ENCODE assay signal across 10 cellular contexts in the genomic region with DNA sequence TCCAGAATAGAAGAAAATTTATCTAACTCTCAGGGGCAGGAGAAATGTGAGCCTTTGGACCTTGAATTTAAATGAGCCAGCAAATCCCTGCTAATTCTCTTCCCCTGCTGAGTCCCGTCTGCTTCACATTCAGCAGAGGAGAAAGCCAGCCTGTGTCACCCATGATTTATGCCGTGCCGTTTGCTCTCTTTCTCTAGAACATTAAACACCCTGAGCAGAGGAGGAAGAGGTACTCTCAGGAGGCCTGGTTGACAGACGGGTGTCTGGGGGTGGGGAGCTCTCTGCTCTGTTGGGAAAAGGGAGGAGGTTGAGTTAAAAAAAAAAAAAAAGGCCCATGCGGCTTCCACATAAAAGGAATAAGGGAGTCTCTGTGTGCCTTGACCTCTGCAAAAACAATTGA.
DNase-seq lines count a peak whose midpoint lies in the region; ATAC-seq lines count a peak whose summit lies in the region.
"Had no signal": no experiment of that assay in that cellular context is flagged by ENCODE, and none has a peak within 500 bp of the region (broad histone marks: within the 10 kb centered on the region; RNA-seq: fewer than 3 reads in every experiment).

No MANE protein-coding gene starts in this region.

- DNase-seq in NCI-H1694 treated with DMSO at 0.1 percent for 48 hours (lab: John Stamatoyannopoulos, UW) = peak; percentile 69
- DNase-seq in astrocyte of the hippocampus (ENCODE audit: low read depth, low spot score) = peak; percentile 38
- peak; percentile 11 for DNase-seq in midbrain (lab: John Stamatoyannopoulos, UW)
- DNase-seq in NCI-H1105 treated with DMSO at 0.1 percent for 48 hours (lab: John Stamatoyannopoulos, UW) = no peak
- DNase-seq in activated naive CD4-positive, alpha-beta T cell treated with anti-CD3 and anti-CD28 coated beads, Interleukin-2, amount 10 ng/mL, durations not matched to agents 7 days and 5 days = no peak
- DNase-seq in DMS114 treated with DMSO at 0.1 percent for 48 hours (lab: John Stamatoyannopoulos, UW; ENCODE audit: unreplicated experiment) = no peak
- DNase-seq: activated CD4-positive, CD25-positive, alpha-beta regulatory T cell had no signal

- no peaks in the 10 kb centered on the region for H3K36me3 ChIP-seq in BLaER1 treated with 17β-estradiol and CSF1 and Interleukin-3, amounts not matched to agents 10 nM and 100 nM

- no peaks in the 10 kb centered on the region for H4K20me1 ChIP-seq in BLaER1 treated with 17β-estradiol and CSF1 and Interleukin-3, amounts not matched to agents 10 nM and 100 nM

- H3K9ac ChIP-seq in BLaER1 treated with 17β-estradiol and CSF1 and Interleukin-3, amounts not matched to agents 10 nM and 100 nM = peak overlapping the region in 1 of 11 experiments; percentile 39; a peak in 2 of 22 replicates

- peaks cover 21 to 33% (median 31%) of the 10 kb centered on the region in 10 experiments for H3K4me1 ChIP-seq in BLaER1 treated with 17β-estradiol and CSF1 and Interleukin-3, amounts not matched to agents 10 nM and 100 nM

- H3K4me1 Mint-ChIP-seq in activated naive CD4-positive, alpha-beta T cell treated with anti-CD3 and anti-CD28 coated beads, Interleukin-2, amount 10 ng/mL, durations not matched to agents 7 days and 5 days = peaks cover 7% of the 10 kb centered on the region

- H3K4me3 Mint-ChIP-seq in activated naive CD4-positive, alpha-beta T cell treated with anti-CD3 and anti-CD28 coated beads, Interleukin-2, amount 10 ng/mL, durations not matched to agents 7 days and 5 days = no peak overlapping the region
- H3K4me3 Mint-ChIP-seq: central memory CD8-positive, alpha-beta T cell had no signal

- no peaks in the 10 kb centered on the region for H3K9me3 Mint-ChIP-seq in activated naive CD4-positive, alpha-beta T cell treated with anti-CD3 and anti-CD28 coated beads, Interleukin-2, amount 10 ng/mL, durations not matched to agents 7 days and 5 days
- H3K9me3 Mint-ChIP-seq: central memory CD8-positive, alpha-beta T cell had no signal

- CTCF ChIA-PET in activated naive CD4-positive, alpha-beta T cell treated with anti-CD3 and anti-CD28 coated beads, Interleukin-2, amount 10 ng/mL, durations not matched to agents 7 days and 5 days (lab: Charles Lee) = no interaction called here

- H3K27ac Mint-ChIP-seq in activated naive CD4-positive, alpha-beta T cell treated with anti-CD3 and anti-CD28 coated beads, Interleukin-2, amount 10 ng/mL, durations not matched to agents 7 days and 5 days = no peak overlapping the region

- H3K4me2 ChIP-seq in BLaER1 treated with 17β-estradiol and CSF1 and Interleukin-3, amounts not matched to agents 10 nM and 100 nM = peak overlapping the region; percentile 34 to 74 (median 50)

- H3K4me3 ChIP-seq in BLaER1 treated with 17β-estradiol and CSF1 and Interleukin-3, amounts not matched to agents 10 nM and 100 nM = no peak overlapping the region

- H3K36me3 Mint-ChIP-seq in activated naive CD4-positive, alpha-beta T cell treated with anti-CD3 and anti-CD28 coated beads, Interleukin-2, amount 10 ng/mL, durations not matched to agents 7 days and 5 days = no peaks in the 10 kb centered on the region

- H3K27ac ChIP-seq in BLaER1 treated with 17β-estradiol and CSF1 and Interleukin-3, amounts not matched to agents 10 nM and 100 nM = no peak overlapping the region

- no peaks in the 10 kb centered on the region for H3K27me3 ChIP-seq in BLaER1 treated with 17β-estradiol and CSF1 and Interleukin-3, amounts not matched to agents 10 nM and 100 nM

- no peak for ATAC-seq in GM21825 (IDR thresholded peaks at IDR 0.05; ENCODE audit: unreplicated experiment)

- no peaks in the 10 kb centered on the region for H3K9me3 ChIP-seq in BLaER1 treated with 17β-estradiol and CSF1 and Interleukin-3, amounts not matched to agents 10 nM and 100 nM (replicated peaks in 1 of 11)

- peaks cover 19% of the 10 kb centered on the region for H3K27me3 Mint-ChIP-seq in activated naive CD4-positive, alpha-beta T cell treated with anti-CD3 and anti-CD28 coated beads, Interleukin-2, amount 10 ng/mL, durations not matched to agents 7 days and 5 days

Comparison
In these comparisons a context has a peak if more than half of its experiments do, and no peak if none do; other contexts are left out.
1. DNase-seq: peak in NCI-H1694 treated with DMSO at 0.1 percent for 48 hours (single experiment), astrocyte of the hippocampus (single experiment) and midbrain (single experiment); none in NCI-H1105 treated with DMSO at 0.1 percent for 48 hours (single experiment), activated naive CD4-positive, alpha-beta T cell treated with anti-CD3 and anti-CD28 coated beads, Interleukin-2, amount 10 ng/mL, durations not matched to agents 7 days and 5 days (single experiment) and DMS114 treated with DMSO at 0.1 percent for 48 hours (single experiment).